Comparison of ENCODE assay signal across 4 cellular contexts in the genomic region with DNA sequence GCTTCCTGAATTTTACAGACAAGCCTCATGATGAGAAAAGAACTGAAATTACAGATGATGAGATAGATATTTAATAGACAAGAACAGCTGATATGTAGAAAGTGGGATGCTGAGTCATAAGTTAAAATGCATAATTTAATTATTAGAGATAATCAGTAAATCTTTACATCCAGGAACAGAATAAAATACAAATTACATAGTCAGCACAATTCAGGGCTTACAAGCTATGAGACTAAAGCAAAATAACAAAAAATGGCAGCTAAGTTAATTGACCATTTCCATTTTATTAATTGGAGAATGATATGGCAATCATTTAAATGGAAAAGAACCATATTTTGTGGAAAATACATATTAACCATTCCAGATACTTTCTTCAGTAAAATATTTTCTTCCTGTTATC.
A peak's percentile ranks its signal among the peaks of the same experiment; 100 is the strongest.
TF ChIP-seq lines count a peak whose summit lies in the region.

No MANE protein-coding gene starts in this region.

TF ChIP-seq in SK-N-SH treated with all-trans-retinoic acid at 6 μM for 48 hours, 23 proteins besides CTCF, POLR2A, EP300 and RAD21:
- TF ChIP-seq ZNF8 (CRISPR knock-in tag; IDR thresholded peaks at IDR 0.05): no peak
- TF ChIP-seq ZNF70 (CRISPR knock-in tag; IDR thresholded peaks at IDR 0.05): no peak
- peak; percentile 57 for TF ChIP-seq ISL1 (CRISPR knock-in tag; IDR thresholded peaks at IDR 0.05)
- TF ChIP-seq ZC3H10 (CRISPR knock-in tag; IDR thresholded peaks at IDR 0.05): no peak

TF ChIP-seq in SK-N-SH, 30 proteins besides CTCF, POLR2A, EP300 and RAD21:
- TF ChIP-seq, protein P1, sequence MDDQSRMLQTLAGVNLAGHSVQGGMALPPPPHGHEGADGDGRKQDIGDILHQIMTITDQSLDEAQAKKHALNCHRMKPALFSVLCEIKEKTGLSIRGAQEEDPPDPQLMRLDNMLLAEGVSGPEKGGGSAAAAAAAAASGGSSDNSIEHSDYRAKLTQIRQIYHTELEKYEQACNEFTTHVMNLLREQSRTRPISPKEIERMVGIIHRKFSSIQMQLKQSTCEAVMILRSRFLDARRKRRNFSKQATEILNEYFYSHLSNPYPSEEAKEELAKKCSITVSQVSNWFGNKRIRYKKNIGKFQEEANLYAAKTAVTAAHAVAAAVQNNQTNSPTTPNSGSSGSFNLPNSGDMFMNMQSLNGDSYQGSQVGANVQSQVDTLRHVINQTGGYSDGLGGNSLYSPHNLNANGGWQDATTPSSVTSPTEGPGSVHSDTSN (IDR thresholded peaks at IDR 0.05): no peak
- TF ChIP-seq ELF1 (IDR thresholded peaks at IDR 0.05): no peak
- TF ChIP-seq TEAD4 (IDR thresholded peaks at IDR 0.05; ENCODE audit: borderline replicate concordance, insufficient read depth): no peak
- no peak for TF ChIP-seq FOXJ3 (CRISPR knock-in tag; IDR thresholded peaks at IDR 0.05)

TF ChIP-seq in A549, 52 proteins besides CTCF, POLR2A, EP300 and RAD21 (continued from another document):
- peak; percentile 87 for TF ChIP-seq MAFK (IDR thresholded peaks at IDR 0.05; ENCODE audit: partially characterized antibody)
TF ChIP-seq in A549: peak in this region for 1.

TF ChIP-seq in H1, 55 proteins besides CTCF, POLR2A, EP300 and RAD21:
- no peak for TF ChIP-seq CREB1 (IDR thresholded peaks at IDR 0.05)
- TF ChIP-seq TBP (IDR thresholded peaks at IDR 0.05; ENCODE audit: low read depth, low read length): no peak
- no peak for TF ChIP-seq KDM1A (IDR thresholded peaks at IDR 0.05; ENCODE audit: borderline replicate concordance, low read length)
- no peak for TF ChIP-seq BACH1 (IDR thresholded peaks at IDR 0.05; ENCODE audit: low read length)
- TF ChIP-seq MAFK (IDR thresholded peaks at IDR 0.05; ENCODE audit: low read depth, low read length): peak; percentile 5; the same call in 1 of the 2 replicates
- no peak for TF ChIP-seq KDM4A (IDR thresholded peaks at IDR 0.05; ENCODE audit: low read depth, low read length, severe bottlenecking)
- TF ChIP-seq ATF3 (IDR thresholded peaks at IDR 0.05; ENCODE audit: insufficient read depth, low read depth, low read length): no peak
TF ChIP-seq in H1: peak in this region for 1.
